ENCODE assay signal across 8 cellular contexts in genomic region chr2:121650554-121650930, GRCh38. TPM values are rescaled to one million over a fixed set of nuclear protein-coding genes. Genes with fewer than 3 reads are reported as not detected.
A peak's percentile ranks its signal among the peaks of the same experiment; 100 is the strongest.
DNase-seq lines count a peak whose midpoint lies in the region; ATAC-seq and TF ChIP-seq lines count a peak whose summit lies in the region.

No MANE protein-coding gene starts in this region.

- no peak for ATAC-seq in activated T-cell treated with anti-CD3 and anti-CD28 coated beads, Interleukin-2, amount 50 U/mL, for 4 hours
- no peak for ATAC-seq in GM21529 (IDR thresholded peaks at IDR 0.05; ENCODE audit: unreplicated experiment)

- H3K9me3 Mint-ChIP-seq in activated T-cell treated with anti-CD3 and anti-CD28 coated beads, Interleukin-2, amount 50 U/mL, for 4 hours = no peaks in the 10 kb centered on the region

- peaks cover 11% of the 10 kb centered on the region for H3K36me3 Mint-ChIP-seq in activated T-cell treated with anti-CD3 and anti-CD28 coated beads, Interleukin-2, amount 50 U/mL, for 4 hours (ENCODE audit: insufficient read depth)

- no peaks in the 10 kb centered on the region for H3K27me3 Mint-ChIP-seq in activated T-cell treated with anti-CD3 and anti-CD28 coated beads, Interleukin-2, amount 50 U/mL, for 4 hours (ENCODE audit: low read depth)

- H3K27ac ChIP-seq in HL-60 (replicated peaks) = peak overlapping the region; percentile 99
- peak overlapping the region; percentile 99 for H3K27ac ChIP-seq in skeletal muscle tissue (ENCODE audit: low read depth, low read length)

- peak overlapping the region; percentile 97 for H3K4me3 Mint-ChIP-seq in activated T-cell treated with anti-CD3 and anti-CD28 coated beads, Interleukin-2, amount 50 U/mL, for 4 hours

- DNase-seq in DMS53 treated with DMSO at 0.1 percent for 48 hours (lab: John Stamatoyannopoulos, UW; ENCODE audit: unreplicated experiment) (peak; percentile 2), HL-60 (ENCODE audit: low read depth in 1 of 2, low spot score in 1 of 2) (peak in 1 of 2 experiments; percentile 3), germinal center (ENCODE audit: low spot score) (peak; percentile 55), inferior parietal cortex (ENCODE audit: extremely low spot score) (no peak), cerebellar nuclear complex (lab: John Stamatoyannopoulos, UW) (no peak)
- DNase-seq in activated T-cell treated with anti-CD3 and anti-CD28 coated beads, Interleukin-2, amount 50 U/mL, for 4 hours = no peak

- no peaks in the 10 kb centered on the region for H3K27me3 ChIP-seq in HL-60 (ENCODE audit: insufficient read depth, poor library complexity, severe bottlenecking)
- no peaks in the 10 kb centered on the region for H3K27me3 ChIP-seq in skeletal muscle tissue (ENCODE audit: control insufficient read depth in 3 of 3, insufficient read depth in 3 of 3, low read length in 3 of 3)

- no peak for TF ChIP-seq CTCF in HL-60 (IDR thresholded peaks at IDR 0.05; ENCODE audit: insufficient read depth, low read length)

- H3K4me1 Mint-ChIP-seq in activated T-cell treated with anti-CD3 and anti-CD28 coated beads, Interleukin-2, amount 50 U/mL, for 4 hours (ENCODE audit: low read depth) = peaks cover 57% of the 10 kb centered on the region

- H3K4me1 ChIP-seq in skeletal muscle tissue (ENCODE audit: control insufficient read depth in 3 of 3, insufficient read depth in 3 of 3, low read length in 3 of 3) = peaks cover 19 to 26% (median 23%) of the 10 kb centered on the region in 3 donors

- H3K4me3 ChIP-seq in HL-60 (replicated peaks; ENCODE audit: insufficient read depth, low read length) = peak overlapping the region; percentile 93
- peak overlapping the region; percentile 95 to 99 (median 97) for H3K4me3 ChIP-seq in skeletal muscle tissue (ENCODE audit: low read length in 3 of 3)

- H3K9ac ChIP-seq in skeletal muscle tissue (ENCODE audit: low read depth in 1 of 3, low read length in 3 of 3) = peak overlapping the region; percentile 99 to 100 (median 100)

- no peaks in the 10 kb centered on the region for H3K36me3 ChIP-seq in skeletal muscle tissue (ENCODE audit: control insufficient read depth in 3 of 3, insufficient read depth in 3 of 3, low read length in 3 of 3)

- H3K9me3 ChIP-seq in skeletal muscle tissue (ENCODE audit: control insufficient read depth in 3 of 3, low read length in 3 of 3) = no peaks in the 10 kb centered on the region

RNA-seq across cellular contexts. Expression of gene CLASP1, which starts 1.3 kb away (rescaled TPM):
- 10 to 100 TPM; 48.3 to 68.2 (median 63.2) TPM for total RNA-seq in activated T-cell treated with anti-CD3 and anti-CD28 coated beads, Interleukin-2, amount 50 U/mL, for 4 hours
- total RNA-seq in skeletal muscle tissue = 74.1 TPM

Comparison
In these comparisons a context has a peak if more than half of its experiments do, and no peak if none do; other contexts are left out.
1. DNase-seq: peak in DMS53 treated with DMSO at 0.1 percent for 48 hours (single experiment) and germinal center (single experiment); none in activated T-cell treated with anti-CD3 and anti-CD28 coated beads, Interleukin-2, amount 50 U/mL, for 4 hours (single experiment), inferior parietal cortex (single experiment) and cerebellar nuclear complex (0 of 2).